Comparison of ENCODE assay signal across 7 cellular contexts in the genomic region with DNA sequence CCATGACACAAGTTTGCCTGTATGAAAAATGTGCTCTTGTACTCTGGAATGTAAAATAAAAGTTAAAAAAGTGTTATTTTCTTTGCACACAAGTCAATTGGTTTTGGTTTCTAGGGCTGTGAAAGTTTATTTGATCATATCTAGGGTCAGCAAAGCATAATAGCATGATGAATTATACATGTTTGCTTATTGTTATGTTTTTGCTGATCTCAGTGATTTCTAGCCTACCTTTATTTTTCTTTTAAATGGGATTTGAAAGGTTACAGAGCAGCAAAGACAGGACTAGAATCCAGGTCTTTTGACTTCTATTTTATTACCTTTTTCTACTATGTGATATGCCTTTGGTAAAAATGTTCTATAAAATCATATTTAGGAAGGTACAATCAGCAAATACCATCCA.
"Had no signal": no experiment of that assay in that cellular context is flagged by ENCODE, and none has a peak within 500 bp of the region (broad histone marks: within the 10 kb centered on the region; RNA-seq: fewer than 3 reads in every experiment).

No MANE protein-coding gene starts in this region.

- ATAC-seq: K562 had no signal

- DNase-seq: KBM-7, KG1 had no signal

- H3K4me2 ChIP-seq: KMS-11 had no signal

- H3K36me3 Mint-ChIP-seq: IgD-negative memory B cell had no signal

- FAIRE-seq: HTR-8/SVneo, K562 had no signal

- H3K4me3 ChIP-seq: K562 had no signal

- H3K9ac ChIP-seq: KMS-11 had no signal

- H3K27ac ChIP-seq: HL-60, KMS-11 had no signal

- H3K27ac Mint-ChIP-seq: IgD-negative memory B cell had no signal

- H3K4me3 Mint-ChIP-seq: IgD-negative memory B cell had no signal

- H3K27me3 Mint-ChIP-seq: IgD-negative memory B cell had no signal
